27 cellular contexts compared by ENCODE assay signal in genomic region chr13:96377835-96378234, GRCh38.
"Had no signal": no experiment of that assay in that cellular context is flagged by ENCODE, and none has a peak within 500 bp of the region (broad histone marks: within the 10 kb centered on the region; RNA-seq: fewer than 3 reads in every experiment).

No MANE protein-coding gene starts in this region.

- H3K9me3 ChIP-seq: stomach, suprapubic skin, testis, thoracic aorta, thyroid gland, tibial artery, transverse colon, upper lobe of left lung, upper lobe of right lung, uterus, vagina had no signal

- H3K27ac ChIP-seq: stomach, suprapubic skin, testis, thoracic aorta, thyroid gland, tibial artery, tibial nerve, transverse colon, upper lobe of left lung, upper lobe of right lung, uterus, vagina had no signal

- DNase-seq: stimulated activated CD4-positive, alpha-beta T cell treated with anti-CD3 and anti-CD28 coated beads, Interleukin-2, amount 100 ng/mL, for 48 hours; stimulated activated CD4-positive, alpha-beta T cell treated with anti-CD3 and anti-CD28 coated beads, Interleukin-4, amount 100 ng/mL, for 1 hour; stimulated activated CD4-positive, alpha-beta T cell treated with anti-CD3 and anti-CD28 coated beads, Interleukin-4, amount 100 ng/mL, for 24 hours; stimulated activated CD4-positive, alpha-beta T cell treated with anti-CD3 and anti-CD28 coated beads, Interleukin-4, amount 100 ng/mL, for 4 hours; stimulated activated CD8-positive, alpha-beta memory T cell treated with anti-CD3 and anti-CD28 coated beads, Interleukin-4, amount 100 ng/mL, for 48 hours; stimulated activated naive B cell treated with anti-CD40 and anti-IgM and Interleukin-4, amounts not matched to agents 10 μg/mL and 1 μg/mL and 100 μg/mL, for 72 hours; stimulated activated naive CD4-positive, alpha-beta T cell; stimulated activated naive CD4-positive, alpha-beta T cell treated with Interleukin-2 at 50 U/mL for 16 hours; stimulated activated naive CD8-positive, alpha-beta T cell treated with anti-CD3 and anti-CD28 coated beads, Interleukin-15, amount 100 ng/mL, for 72 hours; stimulated activated naive CD8-positive, alpha-beta T cell treated with anti-CD3 and anti-CD28 coated beads, Interleukin-15, Interleukin-2, amounts not matched to agents 100 U/mL and 50 U/mL, for 24 hours; stomach; substantia nigra; testis; thyroid gland; tibial artery; transverse colon; trophoblast cell; upper lobe of left lung; upper lobe of right lung; uterus had no signal

- H3K36me3 ChIP-seq: stomach, suprapubic skin, thoracic aorta, thyroid gland, tibial artery, tibial nerve, transverse colon, upper lobe of left lung, upper lobe of right lung, uterus, vagina had no signal

- ATAC-seq: stimulated activated effector memory CD8-positive, alpha-beta T cell treated with anti-CD3 and anti-CD28 coated beads, Interleukin-12 subunit alpha, Interleukin-12 subunit beta, amount 100 ng/mL, for 72 hours; stimulated activated memory B cell treated with anti-CD40 and anti-IgM and Interleukin-4, amounts not matched to agents 10 μg/mL and 1 μg/mL and 100 μg/mL, for 72 hours; stimulated activated naive B cell treated with anti-CD40 and anti-IgM and Interleukin-4, amounts not matched to agents 10 μg/mL and 1 μg/mL and 100 μg/mL, for 72 hours; stimulated activated naive CD8-positive, alpha-beta T cell treated with anti-CD3 and anti-CD28 coated beads, Interleukin-15, amount 100 ng/mL, for 72 hours; stimulated activated naive CD8-positive, alpha-beta T cell treated with anti-CD3 and anti-CD28 coated beads, Interleukin-15, Interleukin-2, amounts not matched to agents 100 U/mL and 50 U/mL, for 24 hours; upper lobe of right lung had no signal

- H3K27me3 ChIP-seq: stomach, suprapubic skin, testis, thyroid gland, tibial artery, tibial nerve, transverse colon, upper lobe of left lung, upper lobe of right lung, uterus, vagina had no signal

- FAIRE-seq: urothelium cell line had no signal

- H3K4me1 ChIP-seq: stomach, suprapubic skin, thyroid gland, tibial artery, tibial nerve, transverse colon, upper lobe of left lung, upper lobe of right lung, uterus, vagina had no signal

- H3K4me3 ChIP-seq: stomach, suprapubic skin, testis, thoracic aorta, thyroid gland, tibial artery, tibial nerve, transverse colon, upper lobe of left lung, upper lobe of right lung, uterus, vagina had no signal
